ENCODE assay signal across 21 cellular contexts in genomic region chr18:38493991-38494559, GRCh38.
DNase-seq lines count a peak whose midpoint lies in the region; FAIRE-seq and TF ChIP-seq lines count a peak whose summit lies in the region.
"Had no signal": no experiment of that assay in that cellular context is flagged by ENCODE, and none has a peak within 500 bp of the region (broad histone marks: within the 10 kb centered on the region; RNA-seq: fewer than 3 reads in every experiment).

No MANE protein-coding gene starts in this region.

- no peaks in the 10 kb centered on the region for H4K20me1 ChIP-seq in BLaER1
- H4K20me1 ChIP-seq in smooth muscle cell (ENCODE audit: low read depth): no peaks in the 10 kb centered on the region

- peaks cover 35% of the 10 kb centered on the region for H3K9me3 ChIP-seq in BLaER1
- no peaks in the 10 kb centered on the region for H3K9me3 ChIP-seq in kidney (ENCODE audit: control insufficient read depth in 1 of 2, low read length in 2 of 2)
- no peaks in the 10 kb centered on the region for H3K9me3 ChIP-seq in smooth muscle cell (replicated peaks; ENCODE audit: low read depth)
- H3K9me3 ChIP-seq: heart right ventricle, lower lobe of right lung, right atrium auricular region had no signal

- H3K4me2 ChIP-seq in BLaER1: peak overlapping the region; percentile 18
- no peak overlapping the region for H3K4me2 ChIP-seq in smooth muscle cell

- H2AFZ ChIP-seq in smooth muscle cell (ENCODE audit: low read depth): no peak overlapping the region

- in situ Hi-C loops in G401 (cut with HindIII; ENCODE audit: low sequenced_read_pairs): no loop called here

- H3K36me3 ChIP-seq in BLaER1 (no peaks in the 10 kb centered on the region), kidney (ENCODE audit: control insufficient read depth in 1 of 2, insufficient read depth in 2 of 2, low read length in 2 of 2) (no peaks in the 10 kb centered on the region), smooth muscle cell (ENCODE audit: low read depth) (no peaks in the 10 kb centered on the region)
- H3K36me3 ChIP-seq: heart right ventricle, lower lobe of right lung, right atrium auricular region had no signal

- DNase-seq in G401 (ENCODE audit: low spot score) (peak; percentile 48), HT1080 (ENCODE audit: low read depth) (peak; percentile 38), choroid plexus epithelial cell (ENCODE audit: low read depth) (peak; percentile 1), kidney (no peak), NCI-H526 (lab: John Stamatoyannopoulos, UW) (no peak), smooth muscle cell (lab: John Stamatoyannopoulos, UW; ENCODE audit: unreplicated experiment) (no peak), NCI-H510A (lab: John Stamatoyannopoulos, UW) (no peak)
- DNase-seq: amygdala; CD4-positive, alpha-beta T cell; effector memory CD8-positive, alpha-beta T cell; heart right ventricle; HFFc6; KBM-7; lower lobe of right lung; NCI-H1930; NCI-H510A treated with DMSO at 0.1 percent for 48 hours; nucleus accumbens; T-helper 17 cell had no signal

- H3K4me3 ChIP-seq in BLaER1: no peak overlapping the region
- no peak overlapping the region for H3K4me3 ChIP-seq in choroid plexus epithelial cell (ENCODE audit: low read depth, low read length)
- no peak overlapping the region for H3K4me3 ChIP-seq in kidney (ENCODE audit: low read length in 2 of 2)
- H3K4me3 ChIP-seq in smooth muscle cell: no peak overlapping the region
- H3K4me3 ChIP-seq: heart right ventricle, lower lobe of right lung, right atrium auricular region had no signal

- no peaks in the 10 kb centered on the region for H3F3A ChIP-seq in smooth muscle cell (ENCODE audit: low read depth)

- H3K4me1 ChIP-seq in BLaER1 (peaks cover 16% of the 10 kb centered on the region), kidney (ENCODE audit: control insufficient read depth in 1 of 2, insufficient read depth in 1 of 2, low read depth in 1 of 2, low read length in 2 of 2) (no peaks in the 10 kb centered on the region), smooth muscle cell (ENCODE audit: low read depth) (no peaks in the 10 kb centered on the region)
- H3K4me1 ChIP-seq: heart right ventricle, lower lobe of right lung, right atrium auricular region had no signal

- H3K79me2 ChIP-seq in smooth muscle cell (ENCODE audit: low read depth): no peaks in the 10 kb centered on the region

- TF ChIP-seq CTCF in choroid plexus epithelial cell (conservative IDR thresholded peaks at IDR 0.05; ENCODE audit: low read depth, low read length) (no peak), kidney (IDR thresholded peaks at IDR 0.05; ENCODE audit: borderline replicate concordance, extremely low read depth, insufficient read depth) (no peak), smooth muscle cell (IDR thresholded peaks at IDR 0.05; ENCODE audit: borderline replicate concordance, insufficient read depth, poor library complexity, severe bottlenecking) (no peak)

- no peak overlapping the region for H3K27ac ChIP-seq in BLaER1
- H3K27ac ChIP-seq in kidney (ENCODE audit: low read depth in 2 of 2, low read length in 2 of 2): no peak overlapping the region
- no peak overlapping the region for H3K27ac ChIP-seq in smooth muscle cell (ENCODE audit: low read depth)
- H3K27ac ChIP-seq: heart right ventricle, lower lobe of right lung, right atrium auricular region, VCaP had no signal

- WGBS in smooth muscle cell (ENCODE audit: low lambda C conversion rate): 26% methylated on average over 2 of the region's 2 CpGs

- FAIRE-seq in kidney (lab: Jason Lieb, UNC): no peak

- intact Hi-C loops in kidney (cut with DNase I): no loop called here

- H3K9ac ChIP-seq in BLaER1 (no peak overlapping the region), kidney (ENCODE audit: low read length in 2 of 2) (no peak overlapping the region), smooth muscle cell (ENCODE audit: low read depth) (no peak overlapping the region)

- H3K27me3 ChIP-seq in BLaER1: no peaks in the 10 kb centered on the region
- H3K27me3 ChIP-seq in smooth muscle cell (ENCODE audit: low read depth): no peaks in the 10 kb centered on the region
- H3K27me3 ChIP-seq: heart right ventricle, right atrium auricular region had no signal

Comparison
In these comparisons a context has a peak if more than half of its experiments do, and no peak if none do; other contexts are left out.
1. DNase-seq: peak in G401 (single experiment), HT1080 (single experiment) and choroid plexus epithelial cell (single experiment); none in kidney (single experiment), NCI-H526 (0 of 2), smooth muscle cell (single experiment) and NCI-H510A (single experiment).